Comparison of ENCODE assay signal across 24 cellular contexts in genomic region chr9:569276-569675, GRCh38.
"Had no signal": no experiment of that assay in that cellular context is flagged by ENCODE, and none has a peak within 500 bp of the region (broad histone marks: within the 10 kb centered on the region; RNA-seq: fewer than 3 reads in every experiment).

No MANE protein-coding gene starts in this region.

- H3K27ac Mint-ChIP-seq: activated CD4-positive, alpha-beta memory T cell treated with anti-CD3 and anti-CD28 coated beads, Interleukin-2, amount 10 ng/mL, durations not matched to agents 7 days and 5 days; activated CD8-positive, alpha-beta memory T cell treated with anti-CD3 and anti-CD28 coated beads, Interleukin-2, amount 10 ng/mL, durations not matched to agents 7 days and 5 days; activated T-helper 17 cell treated with anti-CD3 and anti-CD28 coated beads, Interleukin-2, amount 50 U/mL, for 72 hours; natural killer cell; stimulated activated naive B cell treated with anti-CD40 and anti-IgM and Interleukin-4, amounts not matched to agents 10 μg/mL and 1 μg/mL and 100 μg/mL, for 72 hours; T-cell had no signal

- DNase-seq: activated CD4-positive, alpha-beta memory T cell treated with anti-CD3 and anti-CD28 coated beads, Interleukin-2, amount 10 ng/mL, durations not matched to agents 7 days and 5 days; activated CD4-positive, alpha-beta T cell treated with anti-CD3 and anti-CD28 coated beads for 48 hours; activated CD4-positive, CD25-positive, alpha-beta regulatory T cell; activated CD8-positive, alpha-beta memory T cell treated with anti-CD3 and anti-CD28 coated beads, Interleukin-2, amount 10 ng/mL, durations not matched to agents 7 days and 5 days; activated naive CD4-positive, alpha-beta T cell; anterior cingulate cortex; brain microvascular endothelial cell; cerebellar nuclear complex; cortex of kidney; effector CD8-positive, alpha-beta T cell; mesenchymal stem cell; natural killer cell; ovary; stimulated activated CD4-positive, alpha-beta T cell treated with anti-CD3 and anti-CD28 coated beads, Interleukin-4, amount 100 ng/mL, for 24 hours; stimulated activated naive B cell treated with anti-CD40 and anti-IgM and Interleukin-4, amounts not matched to agents 10 μg/mL and 1 μg/mL and 100 μg/mL, for 72 hours; T-cell; T-helper 9 cell had no signal

- H3K79me2 ChIP-seq: hepatocyte had no signal

- H3K36me3 Mint-ChIP-seq: activated CD8-positive, alpha-beta memory T cell treated with anti-CD3 and anti-CD28 coated beads, Interleukin-2, amount 10 ng/mL, durations not matched to agents 7 days and 5 days; natural killer cell; stimulated activated naive B cell treated with anti-CD40 and anti-IgM and Interleukin-4, amounts not matched to agents 10 μg/mL and 1 μg/mL and 100 μg/mL, for 72 hours had no signal

- H3K9me3 Mint-ChIP-seq: activated CD4-positive, alpha-beta memory T cell treated with anti-CD3 and anti-CD28 coated beads, Interleukin-2, amount 10 ng/mL, durations not matched to agents 7 days and 5 days; natural killer cell had no signal

- H3K27ac ChIP-seq: brain microvascular endothelial cell, esophagus muscularis mucosa, gastroesophageal sphincter, hepatocyte, ovary had no signal

- H3K27me3 ChIP-seq: brain microvascular endothelial cell, esophagus muscularis mucosa, gastroesophageal sphincter, hepatocyte, ovary had no signal

- H3K9me3 ChIP-seq: esophagus muscularis mucosa, gastroesophageal sphincter, ovary had no signal

- H3K36me3 ChIP-seq: brain microvascular endothelial cell, esophagus muscularis mucosa, gastroesophageal sphincter, ovary had no signal

- H3K4me1 Mint-ChIP-seq: activated CD8-positive, alpha-beta memory T cell treated with anti-CD3 and anti-CD28 coated beads, Interleukin-2, amount 10 ng/mL, durations not matched to agents 7 days and 5 days; natural killer cell had no signal

- H3K4me2 ChIP-seq: hepatocyte, smooth muscle cell had no signal

- H3K4me3 Mint-ChIP-seq: activated CD4-positive, alpha-beta memory T cell treated with anti-CD3 and anti-CD28 coated beads, Interleukin-2, amount 10 ng/mL, durations not matched to agents 7 days and 5 days; activated CD8-positive, alpha-beta memory T cell treated with anti-CD3 and anti-CD28 coated beads, Interleukin-2, amount 10 ng/mL, durations not matched to agents 7 days and 5 days; activated T-helper 17 cell treated with anti-CD3 and anti-CD28 coated beads, Interleukin-2, amount 50 U/mL, for 72 hours; natural killer cell; stimulated activated naive B cell treated with anti-CD40 and anti-IgM and Interleukin-4, amounts not matched to agents 10 μg/mL and 1 μg/mL and 100 μg/mL, for 72 hours; T-cell had no signal

- H3K4me3 ChIP-seq: esophagus muscularis mucosa, gastroesophageal sphincter, hepatocyte, ovary, SK-N-MC, smooth muscle cell had no signal

- H2AFZ ChIP-seq: hepatocyte had no signal

- ATAC-seq: activated CD8-positive, alpha-beta memory T cell treated with anti-CD3 and anti-CD28 coated beads, Interleukin-2, amount 10 ng/mL, durations not matched to agents 7 days and 5 days; activated T-helper 17 cell treated with anti-CD3 and anti-CD28 coated beads, Interleukin-2, amount 50 U/mL, for 72 hours; gastroesophageal sphincter; natural killer cell; sciatic nerve; stimulated activated naive B cell treated with anti-CD40 and anti-IgM and Interleukin-4, amounts not matched to agents 10 μg/mL and 1 μg/mL and 100 μg/mL, for 72 hours; T-cell had no signal
